7 cellular contexts compared by ENCODE assay signal in the genomic region with DNA sequence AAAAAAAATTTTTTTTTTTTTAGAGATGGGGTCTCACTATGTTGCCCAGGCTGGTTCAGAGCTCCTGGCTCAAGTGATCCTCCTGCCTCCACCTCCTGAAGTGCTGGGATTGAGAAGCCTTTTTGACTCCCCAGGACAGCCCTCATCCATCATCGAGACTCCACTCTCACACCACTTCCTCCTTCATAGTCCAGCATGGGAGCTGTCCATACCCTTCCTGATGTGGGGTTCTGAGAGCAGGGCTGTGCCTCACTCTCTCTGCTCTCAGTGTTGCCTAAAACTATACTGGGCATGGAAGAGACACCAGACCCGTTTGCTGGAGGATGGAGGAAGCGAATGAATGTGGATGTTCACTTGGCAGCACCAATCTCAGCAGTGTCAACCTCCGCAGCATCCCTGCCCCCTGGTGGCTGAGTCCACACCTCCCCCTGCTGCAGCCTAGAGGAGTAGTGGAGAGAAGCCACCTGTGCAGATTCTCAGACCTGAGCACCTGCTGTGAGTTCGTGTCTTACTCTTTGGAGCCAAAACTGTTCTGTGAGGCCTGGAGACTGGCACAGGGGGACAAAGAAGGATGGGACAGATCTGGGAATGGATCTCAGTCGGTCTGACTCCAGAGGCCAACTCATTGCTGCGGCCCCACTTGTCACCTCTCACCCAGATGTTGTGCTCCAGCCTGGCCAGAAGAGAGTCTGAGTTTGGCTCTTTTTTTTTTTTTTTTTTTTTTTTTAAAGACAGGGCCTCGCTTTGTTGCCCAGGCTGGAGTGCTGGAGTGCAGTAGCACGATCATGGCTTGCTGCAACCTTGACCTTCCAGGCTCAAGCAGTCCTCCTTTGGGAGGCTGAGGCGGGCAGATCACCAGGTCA. TPM values are rescaled to one million over a fixed set of nuclear protein-coding genes. Genes with fewer than 3 reads are reported as not detected.
DNase-seq lines count a peak whose midpoint lies in the region; ATAC-seq and TF ChIP-seq lines count a peak whose summit lies in the region.

No MANE protein-coding gene starts in this region.

- H3K4me3 ChIP-seq in GM12864 (ENCODE audit: low read depth, low read length) (no peak overlapping the region), cardiac muscle cell (no peak overlapping the region), sigmoid colon (no peak overlapping the region)

- H3K9me3 ChIP-seq in cardiac muscle cell (ENCODE audit: low read depth), result no peaks in the 10 kb centered on the region
- H3K9me3 ChIP-seq in sigmoid colon, result no peaks in the 10 kb centered on the region

- peaks cover 13% of the 10 kb centered on the region for H3K27me3 ChIP-seq in cardiac muscle cell
- H3K27me3 ChIP-seq in sigmoid colon, result no peaks in the 10 kb centered on the region

- intact Hi-C loops in sigmoid colon (cut with DNase I), result loop anchor here (1.0 kb wide), 1 partner anchor 30 kb away; no protein-coding TSS in a partner anchor

- no peak for TF ChIP-seq POLR2A in sigmoid colon (IDR thresholded peaks at IDR 0.05)

- ATAC-seq in HG03196 (IDR thresholded peaks at IDR 0.05; ENCODE audit: unreplicated experiment), result no peak

- H3K4me1 ChIP-seq in cardiac muscle cell (ENCODE audit: low read depth), result no peaks in the 10 kb centered on the region
- peaks cover 0 to 16% (median 13%) of the 10 kb centered on the region in 4 donors for H3K4me1 ChIP-seq in sigmoid colon

- H3K27ac ChIP-seq in cardiac muscle cell (no peak overlapping the region), sigmoid colon (no peak overlapping the region)

- peak; percentile 99 for TF ChIP-seq CTCF in GM12864 (IDR thresholded peaks at IDR 0.05; ENCODE audit: low read depth, low read length, missing control alignments)
- TF ChIP-seq CTCF in cardiac muscle cell (IDR thresholded peaks at IDR 0.05; ENCODE audit: low read depth, low read length), result peak; percentile 98
- TF ChIP-seq CTCF in sigmoid colon (IDR thresholded peaks at IDR 0.05), result peak; percentile 81 to 95 (median 88)

- H3K36me3 ChIP-seq in cardiac muscle cell, result no peaks in the 10 kb centered on the region
- no peaks in the 10 kb centered on the region for H3K36me3 ChIP-seq in sigmoid colon

- TF ChIP-seq EP300 in sigmoid colon (IDR thresholded peaks at IDR 0.05), result no peak

- WGBS in sigmoid colon, 2 donors, result 30 to 46% methylated on average over 10 of the region's 10 CpGs

- DNase-seq in GM12864 (ENCODE audit: low read depth) (peak; percentile 37), KG1 (lab: John Stamatoyannopoulos, UW) (peak; percentile 16), RPMI7951 (ENCODE audit: low read depth) (peak; percentile 66), cardiac muscle cell (ENCODE audit: low read depth in 1 of 2, low spot score in 1 of 2) (peak; percentile 78 to 84), sigmoid colon (peak; percentile 87)
- peak; percentile 87 for DNase-seq in activated effector memory CD4-positive, alpha-beta T cell treated with anti-CD3 and anti-CD28 coated beads, Interleukin-2, amount 50 U/mL, for 16 hours

RNA-seq across cellular contexts. Expression of a gene that starts 17.7 kb away (rescaled TPM):
- 7.0 and 14.9 TPM in 2 replicates for total RNA-seq in RPMI7951 (2014; rRNA removed; shearing (Covaris generic))
- 10.3 and 11.3 TPM in 2 replicates for total RNA-seq in cardiac muscle cell
- 4.4 and 9.1 TPM in 2 replicates for polyA plus RNA-seq in cardiac muscle cell
- total RNA-seq in sigmoid colon, result 100 to 1,000 TPM in 3 of 4 donors, 10 to 100 TPM in 1; 62.9 to 238 (median 132) TPM
- 10 to 100 TPM; 21.0 to 87.9 (median 40.9) TPM for polyA plus RNA-seq in sigmoid colon

RNA-seq across cellular contexts. Expression of a gene that starts 23.5 kb away (rescaled TPM):
- not detected in 2 replicates for total RNA-seq in RPMI7951 (2014; rRNA removed; shearing (Covaris generic))
- not detected in 2 replicates for total RNA-seq in cardiac muscle cell
- polyA plus RNA-seq in cardiac muscle cell, result not detected in 2 replicates
- total RNA-seq in sigmoid colon, result not detected
- polyA plus RNA-seq in sigmoid colon, result under 1 TPM in 1 of 3 donors, not detected in 2; 0.03 TPM

RNA-seq across cellular contexts. Expression of a gene that starts 50.7 kb away (rescaled TPM):
- 114 and 146 TPM in 2 replicates for total RNA-seq in RPMI7951 (2014; rRNA removed; shearing (Covaris generic))
- total RNA-seq in cardiac muscle cell (89.5 and 97.8 TPM in 2 replicates), sigmoid colon (10 to 100 TPM; 52.9 to 87.4 (median 65.7) TPM)
- polyA plus RNA-seq in cardiac muscle cell (89.3 and 109 TPM in 2 replicates), sigmoid colon (10 to 100 TPM; 56.5 to 74.2 (median 66.4) TPM)

Comparison
In these comparisons a context has a peak if more than half of its experiments do, and no peak if none do; other contexts are left out.
1. DNase-seq: peak in every context shown above with its lines; median percentile 87 in activated effector memory CD4-positive, alpha-beta T cell treated with anti-CD3 and anti-CD28 coated beads, Interleukin-2, amount 50 U/mL, for 16 hours; 87 in sigmoid colon; 81 in cardiac muscle cell; 66 in RPMI7951; 37 in GM12864; 16 in KG1.